20 cellular contexts compared by ENCODE assay signal in the genomic region with DNA sequence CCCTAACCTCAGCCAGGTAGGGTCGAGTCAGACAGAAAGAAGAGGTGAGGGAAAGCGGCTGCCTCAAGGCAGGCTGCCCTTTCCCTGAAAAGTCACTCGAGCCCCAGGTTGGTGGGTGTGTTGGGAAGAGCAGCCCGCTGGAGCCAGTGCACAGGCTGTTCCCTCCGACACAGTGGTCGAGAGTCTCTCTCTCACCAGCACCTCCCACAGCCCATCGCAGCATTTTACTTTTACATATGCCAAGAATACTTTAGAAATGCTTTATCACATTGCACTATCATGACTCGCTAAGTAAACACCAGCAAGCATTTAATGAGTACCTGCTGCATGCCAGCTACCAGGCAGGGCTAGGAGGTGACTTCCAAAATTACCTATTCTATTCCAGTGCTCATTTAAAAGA. TPM values are rescaled to one million over a fixed set of nuclear protein-coding genes. Genes with fewer than 3 reads are reported as not detected.
A peak's percentile ranks its signal among the peaks of the same experiment; 100 is the strongest.
DNase-seq lines count a peak whose midpoint lies in the region; ATAC-seq, FAIRE-seq and TF ChIP-seq lines count a peak whose summit lies in the region.
"Had no signal": no experiment of that assay in that cellular context is flagged by ENCODE, and none has a peak within 500 bp of the region (broad histone marks: within the 10 kb centered on the region; RNA-seq: fewer than 3 reads in every experiment).

No MANE protein-coding gene starts in this region.

- no peak for TF ChIP-seq RAD21 in HepG2 (CRISPR knock-in tag; IDR thresholded peaks at IDR 0.05)

- no peak overlapping the region for H3K27ac Mint-ChIP-seq in T-helper 17 cell
- H3K27ac Mint-ChIP-seq: dendritic cell treated with granulocyte-macrophage colony-stimulating factor and Interleukin-4, amounts not matched to agents 40 ng/mL and 50 ng/mL, for 4 days; H9; natural killer cell treated with Interleukin-12 subunit alpha and Interleukin-12 subunit beta and Interleukin-15 and Interleukin-18, amount 100 ng/mL, for 72 hours had no signal

- H3K27ac ChIP-seq in HepG2 (ENCODE audit: extremely low read length, insufficient read depth, low read length): no peak overlapping the region

- H4K20me1 ChIP-seq in HepG2 (ENCODE audit: insufficient read depth, low read length): no peaks in the 10 kb centered on the region

- TF ChIP-seq CTCF in astrocyte of the spinal cord (IDR thresholded peaks at IDR 0.05; ENCODE audit: low read depth, low read length): no peak
- TF ChIP-seq CTCF in HepG2 (CRISPR knock-in tag; IDR thresholded peaks at IDR 0.05): no peak

- no peaks in the 10 kb centered on the region for H3K4me1 Mint-ChIP-seq in T-helper 17 cell

- intact Hi-C loops in HepG2 (cut with micrococcal nuclease; ENCODE audit: unreplicated experiment): no loop called here

- H3K4me2 ChIP-seq in HepG2 (ENCODE audit: low read depth, low read length): no peak overlapping the region

- H3K4me1 ChIP-seq in HepG2 (ENCODE audit: insufficient read depth, low read length): no peaks in the 10 kb centered on the region

- ATAC-seq in HepG2 (peak; percentile 61), GM21786 (IDR thresholded peaks at IDR 0.05; ENCODE audit: unreplicated experiment) (no peak), HG03135 (IDR thresholded peaks at IDR 0.05; ENCODE audit: unreplicated experiment) (no peak), T-helper 17 cell (no peak)
- ATAC-seq: natural killer cell treated with Interleukin-12 subunit alpha and Interleukin-12 subunit beta and Interleukin-15 and Interleukin-18, amount 100 ng/mL, for 72 hours had no signal

- H2AFZ ChIP-seq in HepG2 (ENCODE audit: low read length): no peak overlapping the region

- no peak overlapping the region for H3K9ac ChIP-seq in HepG2 (ENCODE audit: insufficient read depth, low read depth, low read length)

- no peak for FAIRE-seq in HepG2 (lab: Jason Lieb, UNC)
- FAIRE-seq: GM18507, TTC549 had no signal

- H3K4me3 Mint-ChIP-seq in T-helper 17 cell: no peak overlapping the region
- H3K4me3 Mint-ChIP-seq: dendritic cell treated with granulocyte-macrophage colony-stimulating factor and Interleukin-4, amounts not matched to agents 40 ng/mL and 50 ng/mL, for 4 days; H9; natural killer cell treated with Interleukin-12 subunit alpha and Interleukin-12 subunit beta and Interleukin-15 and Interleukin-18, amount 100 ng/mL, for 72 hours had no signal

- H3K36me3 ChIP-seq in MG63 (no peaks in the 10 kb centered on the region), HepG2 (replicated peaks in 1 of 2; ENCODE audit: control insufficient read depth in 1 of 2, insufficient read depth in 2 of 2, low read length in 2 of 2) (no peaks in the 10 kb centered on the region)

- in situ Hi-C loops in astrocyte of the spinal cord (cut with HindIII; ENCODE audit: low sequenced_read_pairs) (no loop called here), HepG2 (cut with HindIII; ENCODE audit: extremely low pct_ligation_motif_present, low pct_unique_long_range_greater_than_20kb) (no loop called here)

- H3K27me3 ChIP-seq in MG63 (no peaks in the 10 kb centered on the region), HepG2 (ENCODE audit: control insufficient read depth in 1 of 2, insufficient read depth in 2 of 2, low read length in 2 of 2) (no peaks in the 10 kb centered on the region; a peak in 2 of 5 replicates)

- no peaks in the 10 kb centered on the region for H3K9me3 ChIP-seq in MG63
- H3K9me3 ChIP-seq in HepG2 (ENCODE audit: low read length): no peaks in the 10 kb centered on the region
- H3K9me3 ChIP-seq in T-helper 17 cell (ENCODE audit: control insufficient read depth, low read length, poor library complexity, severe bottlenecking): no peaks in the 10 kb centered on the region

- CTCF ChIA-PET in HepG2 (lab: Yijun Ruan, JAX; ENCODE audit: low intra/inter-chr PET ratio, low total read pairs): no interaction called here

- POLR2A ChIA-PET in HepG2 (lab: Yijun Ruan, JAX): no interaction called here

- TF ChIP-seq POLR2A in HepG2 (IDR thresholded peaks at IDR 0.05; ENCODE audit: insufficient read depth in 1 of 2, low read depth in 2 of 2, low read length in 2 of 2): no peak

- H3K36me3 Mint-ChIP-seq in T-helper 17 cell (ENCODE audit: low read depth): no peaks in the 10 kb centered on the region
- H3K36me3 Mint-ChIP-seq: natural killer cell treated with Interleukin-12 subunit alpha and Interleukin-12 subunit beta and Interleukin-15 and Interleukin-18, amount 100 ng/mL, for 72 hours had no signal

- H3K27me3 Mint-ChIP-seq in T-helper 17 cell: peaks cover 5% of the 10 kb centered on the region

- WGBS in HepG2 (ENCODE audit: low lambda C conversion rate): 16% methylated on average over 8 of the region's 8 CpGs

- TF ChIP-seq EP300 in HepG2 (IDR thresholded peaks at IDR 0.05; ENCODE audit: low read depth in 2 of 2, low read length in 2 of 2): no peak
- no peak for TF ChIP-seq EP300 in HepG2 (CRISPR knock-in tag; IDR thresholded peaks at IDR 0.05; ENCODE audit: borderline replicate concordance)

- no peaks in the 10 kb centered on the region for H3K79me2 ChIP-seq in HepG2 (ENCODE audit: insufficient read depth, low read length)

- BruUV-seq in HepG2 (replicated peaks; lab: Mats Ljungman, UMichigan): no TSS peak

- DNase-seq in EH (ENCODE audit: low read depth) (peak; percentile 53), MG63 (peak; percentile 17), astrocyte of the spinal cord (ENCODE audit: low read depth, low spot score) (peak; percentile 39), HepG2 (ENCODE audit: low spot score) (no peak), T-helper 17 cell (no peak), DMS79 treated with DMSO at 0.1 percent for 48 hours (lab: John Stamatoyannopoulos, UW) (no peak)
- DNase-seq: activated CD4-positive, alpha-beta T cell treated with anti-CD3 and anti-CD28 coated beads, Interleukin-2, amount 50 U/mL, for 1 hour; activated naive CD4-positive, alpha-beta T cell; AML-193; H9; NCI-H1930; NCI-H510A treated with DMSO at 0.1 percent for 48 hours; stimulated activated CD4-positive, alpha-beta T cell treated with anti-CD3 and anti-CD28 coated beads, Interleukin-4, amount 100 ng/mL, for 4 hours; stimulated activated CD8-positive, alpha-beta memory T cell treated with anti-CD3 and anti-CD28 coated beads, Interleukin-4, amount 100 ng/mL, for 48 hours had no signal

- H3K4me3 ChIP-seq in MG63 (no peak overlapping the region), astrocyte of the spinal cord (ENCODE audit: low read depth, low read length) (no peak overlapping the region), HepG2 (replicated peaks in 1 of 3; ENCODE audit: insufficient read depth in 1 of 3, low read depth in 2 of 3, low read length in 3 of 3) (no peak overlapping the region)

RNA-seq across cellular contexts. Expression of a gene that starts 1.7 kb away (rescaled TPM):
- total RNA-seq in MG63 (2014; rRNA removed; shearing (Covaris generic); ENCODE audit: low replicate concordance): not detected in 2 replicates
- 0.04 and 0.06 TPM in 2 replicates for total RNA-seq in HepG2 (2016; rRNA removed; fragmentation: Illumina TruSeq; extraction: Trizol)
- total RNA-seq in HepG2 (2016; cell fraction: cytosol; rRNA removed; fragmentation: Illumina TruSeq; extraction: Trizol; ENCODE audit: low read depth): 0.10 TPM in 1 of 2 replicates, not detected in the other
- total RNA-seq in HepG2 (2016; cell fraction: insoluble cytoplasmic fraction; rRNA removed; fragmentation: Illumina TruSeq; extraction: Trizol): 0.04 TPM in 1 of 2 replicates, not detected in the other
- total RNA-seq in HepG2 (2016; cell fraction: membrane; rRNA removed; fragmentation: Illumina TruSeq; extraction: Trizol): 0.10 TPM in 1 of 2 replicates, not detected in the other
- total RNA-seq in HepG2 (2016; cell fraction: nucleus; rRNA removed; fragmentation: Illumina TruSeq; extraction: Trizol): not detected in 2 replicates
- polyA plus RNA-seq in HepG2 (2011; rRNA removed): 0.03 and 0.05 TPM in 2 replicates
- polyA plus RNA-seq in HepG2 (2011; cell fraction: cytosol; rRNA removed): 0.05 TPM in 2 replicates
- polyA plus RNA-seq in HepG2 (2011; cell fraction: nucleus; rRNA removed): 0.08 TPM in 1 of 2 replicates, not detected in the other
- polyA plus RNA-seq in HepG2 (2012): not detected in 2 replicates
- polyA plus RNA-seq in HepG2 (2016; cell fraction: cytosol; fragmentation: Illumina TruSeq; extraction: Trizol; ENCODE audit: low read depth): not detected in 2 replicates
- not detected in 2 replicates for polyA plus RNA-seq in HepG2 (2016; cell fraction: insoluble cytoplasmic fraction; fragmentation: Illumina TruSeq; extraction: Trizol; ENCODE audit: low read depth)
- polyA plus RNA-seq in HepG2 (2016; cell fraction: membrane; fragmentation: Illumina TruSeq; extraction: Trizol; ENCODE audit: low read depth): not detected in 2 replicates
- polyA plus RNA-seq in HepG2 (2016; cell fraction: nucleus; fragmentation: Illumina TruSeq; extraction: Trizol; ENCODE audit: insufficient read depth, low read depth): not detected in 2 replicates
- not detected in 2 replicates for polyA minus RNA-seq in HepG2 (2011; rRNA and poly(A)+ RNA removed; ENCODE audit: low replicate concordance)
- polyA minus RNA-seq in HepG2 (2011; cell fraction: cytosol; rRNA and poly(A)+ RNA removed): not detected in 2 replicates
- 0.12 TPM in 1 of 2 replicates, not detected in the other for polyA minus RNA-seq in HepG2 (2011; cell fraction: nucleus; rRNA and poly(A)+ RNA removed)
- not detected for total RNA-seq in T-helper 17 cell

RNA-seq across cellular contexts. Expression of a gene that starts 25.2 kb away (rescaled TPM):
- total RNA-seq in MG63 (2014; rRNA removed; shearing (Covaris generic); ENCODE audit: low replicate concordance): 29.2 and 37.5 TPM in 2 replicates
- total RNA-seq in HepG2 (2016; rRNA removed; fragmentation: Illumina TruSeq; extraction: Trizol): 36.1 and 43.2 TPM in 2 replicates
- total RNA-seq in HepG2 (2016; cell fraction: cytosol; rRNA removed; fragmentation: Illumina TruSeq; extraction: Trizol; ENCODE audit: low read depth): 13.4 and 14.0 TPM in 2 replicates
- 37.2 and 41.5 TPM in 2 replicates for total RNA-seq in HepG2 (2016; cell fraction: insoluble cytoplasmic fraction; rRNA removed; fragmentation: Illumina TruSeq; extraction: Trizol)
- 20.4 and 22.9 TPM in 2 replicates for total RNA-seq in HepG2 (2016; cell fraction: membrane; rRNA removed; fragmentation: Illumina TruSeq; extraction: Trizol)
- 17.5 and 20.0 TPM in 2 replicates for total RNA-seq in HepG2 (2016; cell fraction: nucleus; rRNA removed; fragmentation: Illumina TruSeq; extraction: Trizol)
- 14.8 and 18.0 TPM in 2 replicates for polyA plus RNA-seq in HepG2 (2011; rRNA removed)
- 14.9 and 15.6 TPM in 2 replicates for polyA plus RNA-seq in HepG2 (2011; cell fraction: cytosol; rRNA removed)
- polyA plus RNA-seq in HepG2 (2011; cell fraction: nucleus; rRNA removed): 12.6 and 13.8 TPM in 2 replicates
- polyA plus RNA-seq in HepG2 (2012): 12.0 and 15.3 TPM in 2 replicates
- polyA plus RNA-seq in HepG2 (2016; cell fraction: cytosol; fragmentation: Illumina TruSeq; extraction: Trizol; ENCODE audit: low read depth): 5.2 and 5.5 TPM in 2 replicates
- 26.8 and 28.7 TPM in 2 replicates for polyA plus RNA-seq in HepG2 (2016; cell fraction: insoluble cytoplasmic fraction; fragmentation: Illumina TruSeq; extraction: Trizol; ENCODE audit: low read depth)
- 7.8 and 9.2 TPM in 2 replicates for polyA plus RNA-seq in HepG2 (2016; cell fraction: membrane; fragmentation: Illumina TruSeq; extraction: Trizol; ENCODE audit: low read depth)
- polyA plus RNA-seq in HepG2 (2016; cell fraction: nucleus; fragmentation: Illumina TruSeq; extraction: Trizol; ENCODE audit: insufficient read depth, low read depth): 20.6 and 21.7 TPM in 2 replicates
- 10.7 and 14.8 TPM in 2 replicates for polyA minus RNA-seq in HepG2 (2011; rRNA and poly(A)+ RNA removed; ENCODE audit: low replicate concordance)
- 8.2 and 9.3 TPM in 2 replicates for polyA minus RNA-seq in HepG2 (2011; cell fraction: cytosol; rRNA and poly(A)+ RNA removed)
- polyA minus RNA-seq in HepG2 (2011; cell fraction: nucleus; rRNA and poly(A)+ RNA removed): 7.6 and 7.7 TPM in 2 replicates
- total RNA-seq in T-helper 17 cell: 10 to 100 TPM; 71.5 to 73.2 TPM

Comparison
In these comparisons a context has a peak if more than half of its experiments do, and no peak if none do; other contexts are left out.
1. DNase-seq: peak in EH (single experiment), MG63 (single experiment) and astrocyte of the spinal cord (single experiment); none in HepG2 (single experiment), T-helper 17 cell (0 of 3) and DMS79 treated with DMSO at 0.1 percent for 48 hours (single experiment).